ENCODE assay signal across 7 cellular contexts in genomic region chr3:130892759-130893239, GRCh38. TPM values are rescaled to one million over a fixed set of nuclear protein-coding genes. Genes with fewer than 3 reads are reported as not detected.
DNase-seq lines count a peak whose midpoint lies in the region; ATAC-seq and TF ChIP-seq lines count a peak whose summit lies in the region.

No MANE protein-coding gene starts in this region.

- in situ Hi-C loops in GM13977 (cut with MboI; ENCODE audit: low pct_unique_long_range_greater_than_20kb, low sequenced_read_pairs, unreplicated experiment): loop anchor here (10.0 kb wide), 1 partner anchor 128 kb away; no protein-coding TSS in a partner anchor

- H3K36me3 ChIP-seq in iPS-15b (ENCODE audit: control insufficient read depth, insufficient read depth, low read length): no peaks in the 10 kb centered on the region
- no peaks in the 10 kb centered on the region for H3K36me3 ChIP-seq in skeletal muscle satellite cell (ENCODE audit: insufficient read depth, low read length)

- peak; percentile 79 for DNase-seq in GM13977 (ENCODE audit: low spot score)
- peak; percentile 91 for DNase-seq in NCI-H146 (lab: John Stamatoyannopoulos, UW)
- peak in 32 of 34 experiments; percentile 23 to 80 (median 63) for DNase-seq in T-cell

- H3K4me1 Mint-ChIP-seq in T-cell: peaks cover 33 to 38% (median 37%) of the 10 kb centered on the region in 3 donors
- H3K4me1 Mint-ChIP-seq in brain: peaks cover 47% of the 10 kb centered on the region

- H3K27ac Mint-ChIP-seq in T-cell (peak overlapping the region; percentile 98 to 100), brain (peak overlapping the region; percentile 98 to 100 (median 99))

- H3K9me3 ChIP-seq in iPS-15b (ENCODE audit: control insufficient read depth, insufficient read depth, low read length): no peaks in the 10 kb centered on the region
- H3K9me3 ChIP-seq in skeletal muscle satellite cell (replicated peaks; ENCODE audit: low read length): no peaks in the 10 kb centered on the region

- no peaks in the 10 kb centered on the region for H3K27me3 ChIP-seq in iPS-15b (ENCODE audit: control insufficient read depth, insufficient read depth, low read length)
- no peaks in the 10 kb centered on the region for H3K27me3 ChIP-seq in skeletal muscle satellite cell (ENCODE audit: control insufficient read depth, insufficient read depth, low read length)

- no peaks in the 10 kb centered on the region for H3K27me3 Mint-ChIP-seq in T-cell
- H3K27me3 Mint-ChIP-seq in brain: peaks cover 13% of the 10 kb centered on the region

- CTCF ChIA-PET in T-cell (lab: Charles Lee): interaction anchor here (0.6 to 3.5 kb wide), 13 partner anchors 15 to 163 kb away, joined by 3 to 27 read pairs (median 5); partner anchors contain the start of genes ASTE1 (in 1 of the 2), NEK11 (in 1 of the 2) and PIK3R4 (in 1 of the 2)

- POLR2A ChIA-PET in T-cell (lab: Charles Lee): interaction anchor here in 1 of 2 donors (0.7 to 1.1 kb wide), 5 partner anchors 43 to 148 kb away, joined by 3 to 4 read pairs (median 3); no protein-coding TSS in a partner anchor

- TF ChIP-seq CTCF in GM13977 (IDR thresholded peaks at IDR 0.05; ENCODE audit: extremely low read depth, insufficient read depth, missing control alignments) (peak; percentile 79), brain (conservative IDR thresholded peaks at IDR 0.05) (peak; percentile 91 to 92)

- H3K9me3 Mint-ChIP-seq in T-cell: no peaks in the 10 kb centered on the region
- no peaks in the 10 kb centered on the region for H3K9me3 Mint-ChIP-seq in brain

- peak overlapping the region; percentile 88 for H3K4me2 ChIP-seq in skeletal muscle satellite cell (ENCODE audit: low read length)

- H3K9ac ChIP-seq in iPS-15b (ENCODE audit: low read depth, low read length): no peak overlapping the region
- H3K9ac ChIP-seq in skeletal muscle satellite cell (ENCODE audit: low read depth, low read length): peak overlapping the region; percentile 100

- H3K36me3 Mint-ChIP-seq in T-cell (no peaks in the 10 kb centered on the region), brain (no peaks in the 10 kb centered on the region)

- H3K4me1 ChIP-seq in iPS-15b (ENCODE audit: control insufficient read depth, insufficient read depth, low read length) (peaks cover 13% of the 10 kb centered on the region), skeletal muscle satellite cell (ENCODE audit: control insufficient read depth, insufficient read depth, low read length) (peaks cover 12% of the 10 kb centered on the region)

- peak overlapping the region; percentile 91 for H3K4me3 ChIP-seq in iPS-15b (ENCODE audit: low read depth, low read length)
- peak overlapping the region; percentile 91 for H3K4me3 ChIP-seq in skeletal muscle satellite cell (ENCODE audit: low read length)

- peak overlapping the region; percentile 94 to 96 (median 96) for H3K4me3 Mint-ChIP-seq in T-cell
- H3K4me3 Mint-ChIP-seq in brain: peak overlapping the region; percentile 95 to 97 (median 96)

- peak; percentile 39 for ATAC-seq in HG02885 (IDR thresholded peaks at IDR 0.05; ENCODE audit: poor library complexity, unreplicated experiment)
- peak; percentile 55 to 64 (median 56) for ATAC-seq in T-cell (replicated peaks in 1 of 4)

RNA-seq across cellular contexts. Expression of gene ATP2C1, which starts 1.1 kb away (rescaled TPM):
- total RNA-seq in T-cell: 10 to 100 TPM; 36.4 to 60.1 (median 42.6) TPM
- 92.0 TPM for polyA plus RNA-seq in brain (ENCODE audit: insufficient read depth, low read depth, low replicate concordance)
- total RNA-seq in skeletal muscle satellite cell (2012; rRNA removed): 59.2 and 68.4 TPM in 2 replicates

Comparison
In these comparisons a context has a peak if more than half of its experiments do, and no peak if none do; other contexts are left out.
1. Peak in every context shown above with its lines: DNase-seq, ATAC-seq and H3K4me3 ChIP-seq.